34 cellular contexts compared by ENCODE assay signal in the genomic region with DNA sequence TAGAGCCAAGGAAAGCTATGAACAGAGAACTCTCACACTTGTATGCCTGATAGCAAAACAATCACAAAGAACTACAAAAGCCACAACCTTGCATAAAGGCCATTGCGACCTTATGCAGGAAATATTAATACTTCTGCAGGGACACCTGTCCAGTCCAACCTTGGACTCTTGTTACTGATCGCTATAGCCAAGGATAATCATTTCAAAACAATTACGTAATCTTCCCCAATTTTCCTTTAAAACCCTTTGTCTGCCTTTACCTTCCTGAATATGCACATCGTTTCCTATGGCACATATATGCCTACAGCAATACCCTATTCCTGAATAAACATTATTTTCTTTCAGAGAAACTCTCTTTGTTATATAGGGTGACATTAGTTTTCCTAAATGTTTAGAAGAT. TPM values are rescaled to one million over a fixed set of nuclear protein-coding genes. Genes with fewer than 3 reads are reported as not detected.
"Had no signal": no experiment of that assay in that cellular context is flagged by ENCODE, and none has a peak within 500 bp of the region (broad histone marks: within the 10 kb centered on the region; RNA-seq: fewer than 3 reads in every experiment).

No MANE protein-coding gene starts in this region.

- DNase-seq: activated B cell treated with CpG ODN at 0.5 μM for 24 hours; activated CD4-positive, alpha-beta memory T cell treated with anti-CD3 and anti-CD28 coated beads for 36 hours; activated CD4-positive, alpha-beta T cell treated with anti-CD3 and anti-CD28 coated beads for 4 hours; activated CD4-positive, alpha-beta T cell treated with anti-CD3 and anti-CD28 coated beads, Interleukin-2, amount 10 ng/mL, durations not matched to agents 24 days and 14 days; activated CD4-positive, alpha-beta T cell treated with anti-CD3 and anti-CD28 coated beads, Interleukin-2, amount 50 U/mL, for 1 hour; activated CD4-positive, alpha-beta T cell treated with anti-CD3 and anti-CD28 coated beads, Interleukin-2, amount 50 U/mL, for 4 hours; activated CD4-positive, CD25-positive, alpha-beta regulatory T cell treated with anti-CD3 and anti-CD28 coated beads, Interleukin-2, amount 50 U/mL, for 72 hours; activated CD8-positive, alpha-beta memory T cell treated with anti-CD3 and anti-CD28 coated beads, Interleukin-2, amount 50 U/mL, for 4 hours; activated CD8-positive, alpha-beta T cell treated with anti-CD3 and anti-CD28 coated beads for 36 hours; activated effector memory CD4-positive, alpha-beta T cell treated with anti-CD3 and anti-CD28 coated beads, Interleukin-2, amount 50 U/mL, for 16 hours; activated gamma-delta T cell treated with Interleukin-2 at 50 U/mL for 16 hours; activated naive CD4-positive, alpha-beta T cell; activated naive CD4-positive, alpha-beta T cell treated with anti-CD3 and anti-CD28 coated beads for 36 hours; activated naive CD4-positive, alpha-beta T cell treated with anti-CD3 and anti-CD28 coated beads, Interleukin-2, amount 50 U/mL, for 16 hours; activated naive CD8-positive, alpha-beta T cell treated with anti-CD3 and anti-CD28 coated beads for 36 hours; activated T-cell treated with anti-CD3 and anti-CD28 coated beads for 4 hours; activated T-cell treated with anti-CD3 and anti-CD28 coated beads, Interleukin-2, amount 50 U/mL, for 1 hour; activated T-cell treated with anti-CD3 and anti-CD28 coated beads, Interleukin-2, amount 50 U/mL, for 4 hours; activated T-cell treated with anti-CD3 and anti-CD28 coated beads, Interleukin-2, amount 50 U/mL, for 72 hours; adrenal gland; amniotic stem cell; aorta; body of pancreas; brain microvascular endothelial cell; central memory CD4-positive, alpha-beta T cell; T-helper 1 cell; T-helper 2 cell; T-helper 9 cell had no signal

- H3K36me3 ChIP-seq: adrenal gland, brain microvascular endothelial cell, breast epithelium had no signal

- H3K9me3 ChIP-seq: adrenal gland, body of pancreas, breast epithelium had no signal

- H3K27ac ChIP-seq: adrenal gland, body of pancreas, brain microvascular endothelial cell, breast epithelium, VCaP had no signal

- H3K4me1 ChIP-seq: body of pancreas, breast epithelium had no signal

- H3K27me3 ChIP-seq: adrenal gland, body of pancreas, brain microvascular endothelial cell, breast epithelium had no signal

- ATAC-seq: activated CD8-positive, alpha-beta T cell treated with anti-CD3 and anti-CD28 coated beads for 36 hours; activated naive CD4-positive, alpha-beta T cell treated with anti-CD3 and anti-CD28 coated beads, Interleukin-2, amount 50 U/mL, for 72 hours; activated T-cell treated with anti-CD3 and anti-CD28 coated beads, Interleukin-2, amount 50 U/mL, for 4 hours; activated T-cell treated with anti-CD3 and anti-CD28 coated beads, Interleukin-2, amount 50 U/mL, for 72 hours; activated T-helper 17 cell treated with anti-CD3 and anti-CD28 coated beads, Interleukin-2, amount 50 U/mL, for 72 hours; body of pancreas had no signal

- FAIRE-seq: astrocyte, TTC549 had no signal

- H3K4me3 ChIP-seq: adrenal gland, body of pancreas, breast epithelium had no signal

RNA-seq across cellular contexts. Expression of gene PPIL6, which starts 22.8 kb away (rescaled TPM):
- total RNA-seq: activated CD4-positive, alpha-beta T cell treated with anti-CD3 and anti-CD28 coated beads, Interleukin-2, amount 10 ng/mL, durations not matched to agents 24 days and 14 days; activated naive CD4-positive, alpha-beta T cell treated with anti-CD3 and anti-CD28 coated beads, Interleukin-2, amount 50 U/mL, for 72 hours had no signal
